In genomic region chr12:57632898-57633825, GRCh38 we compare ENCODE assay signal across 8 cellular contexts. TPM values are rescaled to one million over a fixed set of nuclear protein-coding genes. Genes with fewer than 3 reads are reported as not detected.
DNase-seq lines count a peak whose midpoint lies in the region; ATAC-seq and TF ChIP-seq lines count a peak whose summit lies in the region.

Gene B4GALNT1, minus strand, starts transcription at chr12:57633201. Its CDS starts 1,069 bp downstream, at chr12:57632132.

- H3K9me3 Mint-ChIP-seq in activated CD4-positive, alpha-beta T cell treated with anti-CD3 and anti-CD28 coated beads, Interleukin-2, amount 10 ng/mL, durations not matched to agents 7 days and 5 days: no peaks in the 10 kb centered on the region

- H3K27ac Mint-ChIP-seq in activated CD4-positive, alpha-beta T cell treated with anti-CD3 and anti-CD28 coated beads, Interleukin-2, amount 10 ng/mL, durations not matched to agents 7 days and 5 days: no peak within 1 kb of the TSS

- CTCF ChIA-PET in activated CD4-positive, alpha-beta T cell treated with anti-CD3 and anti-CD28 coated beads, Interleukin-2, amount 10 ng/mL, durations not matched to agents 7 days and 5 days (lab: Charles Lee): interaction anchor here (0.7 to 2.9 kb wide), 14 partner anchors 11 to 177 kb away, joined by 3 to 16 read pairs (median 4); partner anchors contain the start of genes CDK4 and OS9

- H3K4me3 Mint-ChIP-seq in activated CD4-positive, alpha-beta T cell treated with anti-CD3 and anti-CD28 coated beads, Interleukin-2, amount 10 ng/mL, durations not matched to agents 7 days and 5 days: peak within 1 kb of the TSS; percentile 68

- ATAC-seq in GM18519 (IDR thresholded peaks at IDR 0.05; ENCODE audit: low FRiP score, unreplicated experiment): peak; percentile 49
- ATAC-seq in HG03097 (IDR thresholded peaks at IDR 0.05; ENCODE audit: low FRiP score, unreplicated experiment): peak; percentile 61
- peak; percentile 92 to 96 for ATAC-seq in lower lobe of right lung

- H3K4me1 Mint-ChIP-seq in activated CD4-positive, alpha-beta T cell treated with anti-CD3 and anti-CD28 coated beads, Interleukin-2, amount 10 ng/mL, durations not matched to agents 7 days and 5 days: peaks cover 9% of the 10 kb centered on the region

- H3K36me3 Mint-ChIP-seq in activated CD4-positive, alpha-beta T cell treated with anti-CD3 and anti-CD28 coated beads, Interleukin-2, amount 10 ng/mL, durations not matched to agents 7 days and 5 days (ENCODE audit: low read depth): no peaks in the 10 kb centered on the region

- H3K27ac ChIP-seq in lower lobe of right lung: no peak within 1 kb of the TSS

- no peaks in the 10 kb centered on the region for H3K9me3 ChIP-seq in lower lobe of right lung

- peak; percentile 94 for TF ChIP-seq CTCF in lower lobe of right lung (IDR thresholded peaks at IDR 0.05)

- POLR2A ChIA-PET in activated CD4-positive, alpha-beta T cell treated with anti-CD3 and anti-CD28 coated beads, Interleukin-2, amount 10 ng/mL, durations not matched to agents 7 days and 5 days (lab: Charles Lee): no interaction called here

- DNase-seq in AG08395 (ENCODE audit: low spot score) (peak; percentile 77), NCI-H446 treated with DMSO at 0.1 percent for 48 hours (lab: John Stamatoyannopoulos, UW) (peak; percentile 46), ecto neural progenitor cell (ENCODE audit: low spot score) (peak; percentile 89), lower lobe of right lung (peak; percentile 71)
- DNase-seq in activated CD4-positive, alpha-beta T cell treated with anti-CD3 and anti-CD28 coated beads, Interleukin-2, amount 10 ng/mL, durations not matched to agents 7 days and 5 days: peak; percentile 64
- peak; percentile 43 for DNase-seq in stimulated activated CD8-positive, alpha-beta memory T cell treated with anti-CD3 and anti-CD28 coated beads, Interleukin-12 subunit alpha, Interleukin-12 subunit beta, amount 100 ng/mL, for 1 hour (ENCODE audit: low read depth)

- peaks cover 18% of the 10 kb centered on the region for H3K4me1 ChIP-seq in lower lobe of right lung

- H3K4me3 ChIP-seq in lower lobe of right lung: peak within 1 kb of the TSS; percentile 65

- intact Hi-C loops in lower lobe of right lung (cut with DNase I): loop anchor here (10.0 kb wide), 1 partner anchor 48 kb away; no protein-coding TSS in a partner anchor

- no peaks in the 10 kb centered on the region for H3K36me3 ChIP-seq in lower lobe of right lung

- peaks cover 56% of the 10 kb centered on the region for H3K27me3 Mint-ChIP-seq in activated CD4-positive, alpha-beta T cell treated with anti-CD3 and anti-CD28 coated beads, Interleukin-2, amount 10 ng/mL, durations not matched to agents 7 days and 5 days

- peaks cover 57% of the 10 kb centered on the region for H3K27me3 ChIP-seq in lower lobe of right lung (ENCODE audit: low read depth)

RNA-seq across cellular contexts. Expression of gene B4GALNT1, which starts in this region (rescaled TPM):
- total RNA-seq in activated CD4-positive, alpha-beta T cell treated with anti-CD3 and anti-CD28 coated beads, Interleukin-2, amount 10 ng/mL, durations not matched to agents 7 days and 5 days: under 1 TPM; 0.62 to 0.77 TPM
- 0.89 TPM for total RNA-seq in lower lobe of right lung

Comparison
In these comparisons a context has a peak if more than half of its experiments do, and no peak if none do; other contexts are left out.
1. Peak in DNase-seq in activated CD4-positive, alpha-beta T cell treated with anti-CD3 and anti-CD28 coated beads, Interleukin-2, amount 10 ng/mL, durations not matched to agents 7 days and 5 days; RNA of the gene not detected or under 1 TPM.
2. Peak in DNase-seq, ATAC-seq and H3K4me3 ChIP-seq in lower lobe of right lung; RNA of the gene not detected or under 1 TPM.